8 cellular contexts compared by ENCODE assay signal in genomic region chr14:77208266-77208978, GRCh38. TPM values are rescaled to one million over a fixed set of nuclear protein-coding genes. Genes with fewer than 3 reads are reported as not detected.
DNase-seq lines count a peak whose midpoint lies in the region; ATAC-seq and TF ChIP-seq lines count a peak whose summit lies in the region.

No MANE protein-coding gene starts in this region.

- CTCF ChIA-PET in CD4-positive, alpha-beta T cell (lab: Charles Lee): no interaction called here
- CTCF ChIA-PET in T-cell (lab: Charles Lee): no interaction called here

- no peak overlapping the region for H3K27ac Mint-ChIP-seq in CD4-positive, alpha-beta T cell
- no peak overlapping the region for H3K27ac Mint-ChIP-seq in T-cell

- no peak overlapping the region for H3K4me3 Mint-ChIP-seq in CD4-positive, alpha-beta T cell
- no peak overlapping the region for H3K4me3 Mint-ChIP-seq in T-cell

- H3K27ac ChIP-seq in CD4-positive, alpha-beta T cell (ENCODE audit: low read depth, low read length): no peak overlapping the region

- H3K9me3 ChIP-seq in CD4-positive, alpha-beta T cell (ENCODE audit: control insufficient read depth, low read length): no peaks in the 10 kb centered on the region

- in situ Hi-C loops in astrocyte of the spinal cord (cut with HindIII; ENCODE audit: low sequenced_read_pairs): no loop called here

- DNase-seq in CD4-positive, alpha-beta T cell: peak; percentile 31 to 62 (median 38)
- DNase-seq in HuH-7 (ENCODE audit: low spot score): peak; percentile 60
- DNase-seq in T-cell: peak in 29 of 34 experiments; percentile 5 to 62 (median 32)
- DNase-seq in astrocyte of the spinal cord (ENCODE audit: low read depth, low spot score): peak; percentile 49
- DNase-seq in iPS-NIHi11 (ENCODE audit: low spot score): peak; percentile 92
- peak; percentile 19 to 31 for DNase-seq in stimulated activated CD4-positive, alpha-beta T cell treated with anti-CD3 and anti-CD28 coated beads, Interleukin-15, amount 100 ng/mL, for 48 hours (ENCODE audit: low read depth in 2 of 2)

- POLR2A ChIA-PET in CD4-positive, alpha-beta T cell (lab: Charles Lee): no interaction called here
- POLR2A ChIA-PET in T-cell (lab: Charles Lee): no interaction called here

- intact Hi-C loops in CD4-positive, alpha-beta T cell (cut with DNase I, micrococcal nuclease): no loop called here

- H3K9me3 Mint-ChIP-seq in CD4-positive, alpha-beta T cell: no peaks in the 10 kb centered on the region
- H3K9me3 Mint-ChIP-seq in T-cell: peaks cover 0 to 3% (median 0%) of the 10 kb centered on the region in 3 donors

- H3K36me3 Mint-ChIP-seq in CD4-positive, alpha-beta T cell (ENCODE audit: low read depth): no peaks in the 10 kb centered on the region
- no peaks in the 10 kb centered on the region for H3K36me3 Mint-ChIP-seq in T-cell

- H3K27me3 Mint-ChIP-seq in CD4-positive, alpha-beta T cell: peaks cover 39% of the 10 kb centered on the region
- H3K27me3 Mint-ChIP-seq in T-cell: peaks cover 7 to 11% of the 10 kb centered on the region in 2 donors

- no peak for TF ChIP-seq CTCF in CD4-positive, alpha-beta T cell (IDR thresholded peaks at IDR 0.05)
- no peak for TF ChIP-seq CTCF in astrocyte of the spinal cord (IDR thresholded peaks at IDR 0.05; ENCODE audit: low read depth, low read length)

- ATAC-seq in CD4-positive, alpha-beta T cell (ENCODE audit: poor library complexity): no peak
- no peak for ATAC-seq in T-cell (replicated peaks in 1 of 4)
- ATAC-seq in GM21447 (IDR thresholded peaks at IDR 0.05; ENCODE audit: unreplicated experiment): no peak
- ATAC-seq in HG03460 (IDR thresholded peaks at IDR 0.05; ENCODE audit: unreplicated experiment): no peak

- no peak overlapping the region for H3K4me3 ChIP-seq in astrocyte of the spinal cord (ENCODE audit: low read depth, low read length)

- H3K4me1 Mint-ChIP-seq in CD4-positive, alpha-beta T cell (ENCODE audit: low read depth): no peaks in the 10 kb centered on the region
- H3K4me1 Mint-ChIP-seq in T-cell: peaks cover 0 to 2% (median 2%) of the 10 kb centered on the region in 3 donors

- H3K27me3 ChIP-seq in CD4-positive, alpha-beta T cell (ENCODE audit: control insufficient read depth, insufficient read depth, low read length): no peaks in the 10 kb centered on the region

RNA-seq across cellular contexts. Expression of gene TMEM63C, which starts 26.8 kb away (rescaled TPM):
- under 1 TPM; 0.58 to 0.89 TPM for total RNA-seq in CD4-positive, alpha-beta T cell
- 1 to 10 TPM in 3 of 5 donors, under 1 TPM in 2; 0.76 to 2.6 (median 1.3) TPM for total RNA-seq in T-cell

Comparison
In these comparisons a context has a peak if more than half of its experiments do, and no peak if none do; other contexts are left out.
1. DNase-seq: peak in every context shown above with its lines; median percentile 92 in iPS-NIHi11; 60 in HuH-7; 49 in astrocyte of the spinal cord; 38 in CD4-positive, alpha-beta T cell; 32 in T-cell; 25 in stimulated activated CD4-positive, alpha-beta T cell treated with anti-CD3 and anti-CD28 coated beads, Interleukin-15, amount 100 ng/mL, for 48 hours.